In genomic region chr1:205450448-205450847, GRCh38 we compare ENCODE assay signal across 9 cellular contexts. TPM values are rescaled to one million over a fixed set of nuclear protein-coding genes. Genes with fewer than 3 reads are reported as not detected.
DNase-seq lines count a peak whose midpoint lies in the region; ATAC-seq, FAIRE-seq and TF ChIP-seq lines count a peak whose summit lies in the region.
"Had no signal": no experiment of that assay in that cellular context is flagged by ENCODE, and none has a peak within 500 bp of the region (broad histone marks: within the 10 kb centered on the region; RNA-seq: fewer than 3 reads in every experiment).

No MANE protein-coding gene starts in this region.

- H3K9me3 ChIP-seq in RWPE2 (ENCODE audit: severe bottlenecking): no peaks in the 10 kb centered on the region
- no peaks in the 10 kb centered on the region for H3K9me3 ChIP-seq in keratinocyte (ENCODE audit: control insufficient read depth, low read depth, low read length)
- H3K9me3 ChIP-seq: vagina had no signal

- DNase-seq in DMS79 treated with DMSO at 0.1 percent for 48 hours (lab: John Stamatoyannopoulos, UW) (peak; percentile 87), RWPE2 (ENCODE audit: low spot score) (no peak), keratinocyte (ENCODE audit: low read depth, low spot score) (no peak)
- no peak for DNase-seq in activated effector memory CD4-positive, alpha-beta T cell treated with anti-CD3 and anti-CD28 coated beads, Interleukin-2, amount 50 U/mL, for 16 hours
- DNase-seq: AML-193 had no signal

- H3K9ac ChIP-seq in keratinocyte (ENCODE audit: control insufficient read depth, extremely low read depth, insufficient read depth, low read length): peak overlapping the region; percentile 72

- dilution Hi-C loops in keratinocyte (cut with MboI; ENCODE audit: extremely low pct_ligation_motif_present, low sequenced_read_pairs): no loop called here

- peak overlapping the region; percentile 79 for H3K4me2 ChIP-seq in keratinocyte (ENCODE audit: control insufficient read depth, extremely low read depth, insufficient read depth, low read depth, low read length)

- TF ChIP-seq CTCF in RWPE2 (IDR thresholded peaks at IDR 0.05; ENCODE audit: poor library complexity, severe bottlenecking) (no peak), keratinocyte (optimal IDR thresholded peaks at IDR 0.05 in 1 of 3, IDR thresholded peaks at IDR 0.05 in 1 of 3, conservative IDR thresholded peaks at IDR 0.05 in 1 of 3; ENCODE audit: extremely low read depth in 1 of 3, insufficient read depth in 2 of 3, low read length in 3 of 3) (no peak)

- H4K20me1 ChIP-seq in keratinocyte (ENCODE audit: control insufficient read depth, extremely low read depth, insufficient read depth, low read length): peaks cover 8% of the 10 kb centered on the region

- peak overlapping the region; percentile 62 for H2AFZ ChIP-seq in keratinocyte (ENCODE audit: control insufficient read depth, low read length)

- H3K4me1 ChIP-seq in RWPE2 (ENCODE audit: insufficient read depth, poor library complexity, severe bottlenecking) (peaks cover 26% of the 10 kb centered on the region), keratinocyte (ENCODE audit: control insufficient read depth, extremely low read depth, insufficient read depth, low read length) (peaks cover 58% of the 10 kb centered on the region)

- peaks cover 43% of the 10 kb centered on the region for H3K79me2 ChIP-seq in keratinocyte (ENCODE audit: control insufficient read depth, insufficient read depth, low read length)

- peaks cover 6% of the 10 kb centered on the region for H3K27me3 ChIP-seq in RWPE2 (ENCODE audit: insufficient read depth, poor library complexity, severe bottlenecking)
- peaks cover 10% of the 10 kb centered on the region for H3K27me3 ChIP-seq in keratinocyte (ENCODE audit: control insufficient read depth, extremely low read depth, insufficient read depth, low read length)

- H3K4me3 ChIP-seq in RWPE2 (ENCODE audit: severe bottlenecking) (no peak overlapping the region), keratinocyte (ENCODE audit: control insufficient read depth in 2 of 3, extremely low read depth in 1 of 3, insufficient read depth in 2 of 3, low read depth in 1 of 3, low read length in 3 of 3) (peak overlapping the region; percentile 7 to 56 (median 54))

- no peak for FAIRE-seq in keratinocyte (lab: Jason Lieb, UNC)

- ATAC-seq in RWPE2 (ENCODE audit: low read depth): 0 out of 3 replicates have a peak, but pooled peaks have one; percentile 1
- ATAC-seq in HG03571 (IDR thresholded peaks at IDR 0.05; ENCODE audit: unreplicated experiment): no peak
- no peak for ATAC-seq in GM18858 (IDR thresholded peaks at IDR 0.05; ENCODE audit: unreplicated experiment)
- ATAC-seq: sciatic nerve had no signal

- H3K27ac ChIP-seq in RWPE2 (ENCODE audit: poor library complexity, severe bottlenecking): peak overlapping the region; percentile 93
- peak overlapping the region; percentile 88 for H3K27ac ChIP-seq in keratinocyte (ENCODE audit: control insufficient read depth, insufficient read depth, low read length)
- H3K27ac ChIP-seq: vagina had no signal

- peaks cover 6% of the 10 kb centered on the region; the same call in 1 of the 2 replicates for H3K36me3 ChIP-seq in RWPE2 (ENCODE audit: low read depth)
- peaks cover 9 to 20% of the 10 kb centered on the region in 2 experiments for H3K36me3 ChIP-seq in keratinocyte (ENCODE audit: control insufficient read depth in 2 of 2, extremely low read depth in 1 of 2, insufficient read depth in 2 of 2, low read length in 2 of 2)
- H3K36me3 ChIP-seq: vagina had no signal

- no peaks in the 10 kb centered on the region for H3K9me1 ChIP-seq in keratinocyte (ENCODE audit: control insufficient read depth, extremely low read depth, insufficient read depth, low read length)

RNA-seq across cellular contexts. Expression of gene BLACAT1, which starts 5.4 kb away (rescaled TPM):
- polyA plus RNA-seq in keratinocyte: 2.3 to 5.2 TPM (median 4.0 TPM) in 3 replicates
- polyA plus RNA-seq in keratinocyte (2011; ENCODE audit: low read depth): 0.62 TPM
- polyA plus RNA-seq in keratinocyte (2011; cell fraction: cytosol; rRNA removed): 1.7 and 2.2 TPM in 2 replicates
- 14.6 and 16.6 TPM in 2 replicates for polyA plus RNA-seq in keratinocyte (2011; cell fraction: nucleus; rRNA removed)
- 1.3 and 1.8 TPM in 2 replicates for polyA plus RNA-seq in keratinocyte (2012; ENCODE audit: low replicate concordance)
- 3.4 to 9.0 TPM (median 6.4 TPM) in 3 replicates for polyA minus RNA-seq in keratinocyte
- polyA minus RNA-seq in keratinocyte (2011; cell fraction: cytosol; rRNA and poly(A)+ RNA removed): 1.2 TPM
- polyA minus RNA-seq in keratinocyte (2011; cell fraction: nucleus; rRNA and poly(A)+ RNA removed): 3.9 and 7.1 TPM in 2 replicates

RNA-seq across cellular contexts. Expression of gene LEMD1, which starts 28.6 kb away (rescaled TPM):
- 0.91 to 3.4 TPM (median 1.9 TPM) in 3 replicates for polyA plus RNA-seq in keratinocyte
- polyA plus RNA-seq in keratinocyte (2011; ENCODE audit: low read depth): 53.8 TPM
- polyA plus RNA-seq in keratinocyte (2011; cell fraction: cytosol; rRNA removed): 2.7 and 4.3 TPM in 2 replicates
- polyA plus RNA-seq in keratinocyte (2011; cell fraction: nucleus; rRNA removed): 6.5 and 7.2 TPM in 2 replicates
- 1.8 and 60.2 TPM in 2 replicates for polyA plus RNA-seq in keratinocyte (2012; ENCODE audit: low replicate concordance)
- 5.7 to 15.9 TPM (median 6.8 TPM) in 3 replicates for polyA minus RNA-seq in keratinocyte
- polyA minus RNA-seq in keratinocyte (2011; cell fraction: cytosol; rRNA and poly(A)+ RNA removed): not detected
- polyA minus RNA-seq in keratinocyte (2011; cell fraction: nucleus; rRNA and poly(A)+ RNA removed): 3.9 and 5.8 TPM in 2 replicates

RNA-seq across cellular contexts. Expression of gene CDK18, which starts 54.0 kb away (rescaled TPM):
- polyA plus RNA-seq in keratinocyte: 10.9 to 13.1 TPM (median 12.1 TPM) in 3 replicates
- 14.0 TPM for polyA plus RNA-seq in keratinocyte (2011; ENCODE audit: low read depth)
- polyA plus RNA-seq in keratinocyte (2011; cell fraction: cytosol; rRNA removed): 10.5 and 18.8 TPM in 2 replicates
- 57.8 and 86.8 TPM in 2 replicates for polyA plus RNA-seq in keratinocyte (2011; cell fraction: nucleus; rRNA removed)
- polyA plus RNA-seq in keratinocyte (2012; ENCODE audit: low replicate concordance): 11.3 and 20.3 TPM in 2 replicates
- 19.8 to 32.9 TPM (median 31.3 TPM) in 3 replicates for polyA minus RNA-seq in keratinocyte
- polyA minus RNA-seq in keratinocyte (2011; cell fraction: cytosol; rRNA and poly(A)+ RNA removed): 20.3 TPM
- polyA minus RNA-seq in keratinocyte (2011; cell fraction: nucleus; rRNA and poly(A)+ RNA removed): 25.1 and 29.8 TPM in 2 replicates
